ENCODE assay signal across 8 cellular contexts in genomic region chr15:91857772-91858171, GRCh38.
DNase-seq lines count a peak whose midpoint lies in the region; ATAC-seq lines count a peak whose summit lies in the region.

No MANE protein-coding gene starts in this region.

- H3K27me3 Mint-ChIP-seq in T-helper 1 cell treated with Interleukin-12 subunit alpha and Interleukin-12 subunit beta and Interleukin-4 antibody, amounts not matched to agents 30 μg/mL and 1 μg/mL, for 36 hours (ENCODE audit: low read depth): peaks cover 4% of the 10 kb centered on the region
- peaks cover 18% of the 10 kb centered on the region for H3K27me3 Mint-ChIP-seq in stimulated activated naive CD8-positive, alpha-beta T cell treated with anti-CD3 and anti-CD28 coated beads, Interleukin-15, amount 100 ng/mL, for 72 hours

- ATAC-seq in HG02970 (IDR thresholded peaks at IDR 0.05; ENCODE audit: low FRiP score, unreplicated experiment) (peak; percentile 57), HG03045 (IDR thresholded peaks at IDR 0.05; ENCODE audit: unreplicated experiment) (no peak)
- ATAC-seq in stimulated activated naive CD8-positive, alpha-beta T cell treated with anti-CD3 and anti-CD28 coated beads, Interleukin-15, amount 100 ng/mL, for 72 hours: peak; percentile 80

- DNase-seq in activated gamma-delta T cell treated with Interleukin-2 at 50 U/mL for 16 hours (peak; percentile 19), activated gamma-delta T cell (lab: John Stamatoyannopoulos, UW) (no peak), AG08396 (ENCODE audit: low spot score) (no peak), NCI-H2227 (lab: John Stamatoyannopoulos, UW; ENCODE audit: unreplicated experiment) (no peak)
- peak; percentile 37 to 57 for DNase-seq in stimulated activated naive CD8-positive, alpha-beta T cell treated with anti-CD3 and anti-CD28 coated beads, Interleukin-15, amount 100 ng/mL, for 72 hours

- peak overlapping the region; percentile 85 for H3K27ac Mint-ChIP-seq in T-helper 1 cell treated with Interleukin-12 subunit alpha and Interleukin-12 subunit beta and Interleukin-4 antibody, amounts not matched to agents 30 μg/mL and 1 μg/mL, for 36 hours
- H3K27ac Mint-ChIP-seq in stimulated activated naive CD8-positive, alpha-beta T cell treated with anti-CD3 and anti-CD28 coated beads, Interleukin-15, amount 100 ng/mL, for 72 hours: peak overlapping the region in 1 of 2 donors; percentile 42

- H3K4me1 Mint-ChIP-seq in T-helper 1 cell treated with Interleukin-12 subunit alpha and Interleukin-12 subunit beta and Interleukin-4 antibody, amounts not matched to agents 30 μg/mL and 1 μg/mL, for 36 hours (ENCODE audit: low read depth): peaks cover 64% of the 10 kb centered on the region
- peaks cover 60% of the 10 kb centered on the region for H3K4me1 Mint-ChIP-seq in stimulated activated naive CD8-positive, alpha-beta T cell treated with anti-CD3 and anti-CD28 coated beads, Interleukin-15, amount 100 ng/mL, for 72 hours

- peaks cover 14% of the 10 kb centered on the region for H3K36me3 Mint-ChIP-seq in T-helper 1 cell treated with Interleukin-12 subunit alpha and Interleukin-12 subunit beta and Interleukin-4 antibody, amounts not matched to agents 30 μg/mL and 1 μg/mL, for 36 hours (ENCODE audit: low read depth)

- no peaks in the 10 kb centered on the region for H3K9me3 Mint-ChIP-seq in T-helper 1 cell treated with Interleukin-12 subunit alpha and Interleukin-12 subunit beta and Interleukin-4 antibody, amounts not matched to agents 30 μg/mL and 1 μg/mL, for 36 hours
- H3K9me3 Mint-ChIP-seq in stimulated activated naive CD8-positive, alpha-beta T cell treated with anti-CD3 and anti-CD28 coated beads, Interleukin-15, amount 100 ng/mL, for 72 hours: no peaks in the 10 kb centered on the region

- peak overlapping the region; percentile 67 for H3K4me3 Mint-ChIP-seq in T-helper 1 cell treated with Interleukin-12 subunit alpha and Interleukin-12 subunit beta and Interleukin-4 antibody, amounts not matched to agents 30 μg/mL and 1 μg/mL, for 36 hours
- H3K4me3 Mint-ChIP-seq in stimulated activated naive CD8-positive, alpha-beta T cell treated with anti-CD3 and anti-CD28 coated beads, Interleukin-15, amount 100 ng/mL, for 72 hours: peak overlapping the region; percentile 5 to 8

Comparison
In these comparisons a context has a peak if more than half of its experiments do, and no peak if none do; other contexts are left out.
1. DNase-seq: peak in activated gamma-delta T cell treated with Interleukin-2 at 50 U/mL for 16 hours (single experiment) and stimulated activated naive CD8-positive, alpha-beta T cell treated with anti-CD3 and anti-CD28 coated beads, Interleukin-15, amount 100 ng/mL, for 72 hours (2 of 2); none in activated gamma-delta T cell (single experiment), AG08396 (single experiment) and NCI-H2227 (single experiment).